ENCODE assay signal across 8 cellular contexts in genomic region chr16:30091474-30092372, GRCh38. TPM values are rescaled to one million over a fixed set of nuclear protein-coding genes. Genes with fewer than 3 reads are reported as not detected.
DNase-seq lines count a peak whose midpoint lies in the region; ATAC-seq and TF ChIP-seq lines count a peak whose summit lies in the region.

TSS of gene TBX6 (minus strand) at chr16:30091924. CDS start at chr16:30091193, 731 bp downstream.

- TF ChIP-seq POLR2A in heart left ventricle (IDR thresholded peaks at IDR 0.05) (peak in 1 of 2 donors; percentile 51), upper lobe of left lung (IDR thresholded peaks at IDR 0.05) (peak in 2 of 4 donors; percentile 19 to 59)

- intact Hi-C loops in heart left ventricle (cut with DNase I) (loop anchor here in 5 of 10 donors (1.0 to 10.0 kb wide), 7 partner anchors 15 to 323 kb away; partner anchors contain the start of genes ZNF771 (in 2 of the 5), ALDOA (in 1 of the 5), CD2BP2 (in 1 of the 5) and TLCD3B (in 1 of the 5)), posterior vena cava (cut with DNase I) (loop anchor here in 1 of 2 donors (1.0 kb wide), 1 partner anchor 20 kb away; no protein-coding TSS in a partner anchor)

- no peak for TF ChIP-seq EP300 in upper lobe of left lung (IDR thresholded peaks at IDR 0.05)

- TF ChIP-seq CTCF in GM12875 (IDR thresholded peaks at IDR 0.05; ENCODE audit: borderline replicate concordance, insufficient read depth, low read depth, low read length) (peak; percentile 91), heart left ventricle (IDR thresholded peaks at IDR 0.05) (peak; percentile 63 to 95 (median 72)), upper lobe of left lung (IDR thresholded peaks at IDR 0.05) (peak; percentile 73 to 99 (median 98))

- H3K4me3 ChIP-seq in GM12875 (ENCODE audit: low read depth, low read length) (peak within 1 kb of the TSS; percentile 54), adipocyte (ENCODE audit: low read length) (peak within 1 kb of the TSS; percentile 74), heart left ventricle (peak within 1 kb of the TSS; percentile 24 to 66 (median 56)), upper lobe of left lung (peak within 1 kb of the TSS; percentile 36 to 58 (median 54))

- H3K36me3 ChIP-seq in adipocyte (ENCODE audit: control insufficient read depth, insufficient read depth, low read length, severe bottlenecking) = peaks cover 13% of the 10 kb centered on the region
- peaks cover 0 to 25% (median 14%) of the 10 kb centered on the region in 9 donors for H3K36me3 ChIP-seq in heart left ventricle
- peaks cover 2 to 16% (median 9%) of the 10 kb centered on the region in 4 donors for H3K36me3 ChIP-seq in upper lobe of left lung

- H3K27ac ChIP-seq in heart left ventricle = peak within 1 kb of the TSS; percentile 34 to 95 (median 88)
- peak within 1 kb of the TSS; percentile 81 to 99 (median 96) for H3K27ac ChIP-seq in upper lobe of left lung

- 1 to 2% (median 1%) methylated on average over 39 to 76 of the region's 76 CpGs for WGBS in heart left ventricle, 4 donors
- 0 to 3% methylated on average over 31 to 36 of the region's 76 CpGs for WGBS in upper lobe of left lung, 2 donors

- peak; percentile 69 for DNase-seq in NCI-H128 (lab: John Stamatoyannopoulos, UW; ENCODE audit: unreplicated experiment)
- DNase-seq in SW 1271 (lab: John Stamatoyannopoulos, UW) = peak; percentile 58 to 85
- peak; percentile 98 for DNase-seq in adipocyte (ENCODE audit: low read depth)
- DNase-seq in heart left ventricle = peak; percentile 94 to 98 (median 95)
- DNase-seq in posterior vena cava (ENCODE audit: low spot score) = peak; percentile 99
- peak; percentile 97 to 99 for DNase-seq in upper lobe of left lung

- peak within 1 kb of the TSS; percentile 80 for H3K9ac ChIP-seq in adipocyte (ENCODE audit: low read length)

- H3K9me3 ChIP-seq in adipocyte (ENCODE audit: control insufficient read depth, low read length) = no peaks in the 10 kb centered on the region
- H3K9me3 ChIP-seq in heart left ventricle = peaks cover 0 to 4% (median under 1%) of the 10 kb centered on the region in 12 donors
- H3K9me3 ChIP-seq in upper lobe of left lung = peaks cover 0 to 6% (median 0%) of the 10 kb centered on the region in 4 donors

- H3K27me3 ChIP-seq in adipocyte (replicated peaks; ENCODE audit: control insufficient read depth, insufficient read depth, low read length) (no peaks in the 10 kb centered on the region), heart left ventricle (no peaks in the 10 kb centered on the region), upper lobe of left lung (no peaks in the 10 kb centered on the region)

- H3K4me1 ChIP-seq in adipocyte (ENCODE audit: control insufficient read depth, insufficient read depth, low read length) (peaks cover 44% of the 10 kb centered on the region), heart left ventricle (peaks cover 4 to 69% (median 41%) of the 10 kb centered on the region in 12 donors), upper lobe of left lung (peaks cover 38 to 59% (median 45%) of the 10 kb centered on the region in 4 donors)

- ATAC-seq in HG02763 (IDR thresholded peaks at IDR 0.05; ENCODE audit: unreplicated experiment) = peak; percentile 67
- peak; percentile 83 to 91 (median 90) for ATAC-seq in heart left ventricle
- peak; percentile 95 to 96 for ATAC-seq in upper lobe of left lung (ENCODE audit: low FRiP score in 2 of 2)

RNA-seq across cellular contexts. Expression of gene TBX6, which starts in this region (rescaled TPM):
- total RNA-seq in heart left ventricle (under 1 TPM in 8 of 9 donors, not detected in 1; 0.39 to 0.95 (median 0.72) TPM), posterior vena cava (under 1 TPM; 0.46 to 0.57 TPM), upper lobe of left lung (1 to 10 TPM in 5 of 6 donors, under 1 TPM in 1; 0.69 to 9.4 (median 1.4) TPM)
- polyA plus RNA-seq in heart left ventricle = under 1 TPM; 0.26 to 0.84 TPM

Comparison
In these comparisons a context has a peak if more than half of its experiments do, and no peak if none do; other contexts are left out.
1. Peak in every context shown above with its lines: DNase-seq, ATAC-seq, H3K4me3 ChIP-seq and H3K27ac ChIP-seq.
2. Peak in DNase-seq, ATAC-seq, H3K4me3 ChIP-seq and H3K27ac ChIP-seq in heart left ventricle; RNA of the gene not detected or under 1 TPM.
3. Peak in DNase-seq in posterior vena cava; RNA of the gene not detected or under 1 TPM.